ENCODE assay signal across 31 cellular contexts in the genomic region with DNA sequence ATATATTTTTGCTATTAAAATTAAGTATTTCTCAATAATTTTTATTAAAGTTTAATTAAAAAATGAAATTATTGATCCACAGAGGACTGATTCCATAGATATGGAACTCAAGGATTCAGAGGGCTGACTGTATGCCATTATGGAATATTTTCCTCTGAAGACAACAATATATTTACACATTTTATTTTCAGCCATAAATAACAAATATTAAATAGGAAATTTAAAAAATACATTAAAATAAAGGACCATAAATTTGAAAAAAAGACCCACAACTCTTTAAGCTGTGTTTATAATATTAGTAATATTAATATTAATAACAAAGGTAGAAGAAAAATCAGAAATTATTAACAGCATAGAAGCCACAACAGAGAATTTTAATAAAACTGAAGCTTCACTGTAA. TPM values are rescaled to one million over a fixed set of nuclear protein-coding genes. Genes with fewer than 3 reads are reported as not detected.
"Had no signal": no experiment of that assay in that cellular context is flagged by ENCODE, and none has a peak within 500 bp of the region (broad histone marks: within the 10 kb centered on the region; RNA-seq: fewer than 3 reads in every experiment).

No MANE protein-coding gene starts in this region.

- H3K4me1 ChIP-seq: adrenal gland had no signal

- H3K27ac ChIP-seq: adrenal gland, brain microvascular endothelial cell, VCaP had no signal

- H3K36me3 Mint-ChIP-seq: activated CD8-positive, alpha-beta memory T cell treated with anti-CD3 and anti-CD28 coated beads, Interleukin-2, amount 10 ng/mL, durations not matched to agents 7 days and 5 days; activated naive CD4-positive, alpha-beta T cell treated with anti-CD3 and anti-CD28 coated beads, Interleukin-2, amount 50 U/mL, for 24 hours; IgD-negative memory B cell; T-cell had no signal

- DNase-seq: activated CD4-positive, alpha-beta memory T cell treated with anti-CD3 and anti-CD28 coated beads, Interleukin-2, amount 10 ng/mL, durations not matched to agents 7 days and 5 days; activated CD4-positive, alpha-beta T cell treated with anti-CD3 and anti-CD28 coated beads for 1 hour; activated CD4-positive, CD25-positive, alpha-beta regulatory T cell; activated CD8-positive, alpha-beta memory T cell treated with anti-CD3 and anti-CD28 coated beads for 24 hours; activated CD8-positive, alpha-beta memory T cell treated with anti-CD3 and anti-CD28 coated beads, Interleukin-2, amount 10 ng/mL, durations not matched to agents 7 days and 5 days; activated CD8-positive, alpha-beta memory T cell treated with anti-CD3 and anti-CD28 coated beads, Interleukin-2, amount 50 U/mL, for 48 hours; activated gamma-delta T cell; activated naive CD4-positive, alpha-beta T cell treated with Interleukin-2 at 50 U/mL for 16 hours; central memory CD4-positive, alpha-beta T cell; Karpas-422; KBM-7; NCI-H1105; NCI-H1417 treated with DMSO at 0.1 percent for 48 hours; NCI-H187 treated with DMSO at 0.1 percent for 48 hours; NCI-H2081; NCI-H2171 treated with DMSO at 0.1 percent for 48 hours; NCI-H2227 treated with DMSO at 0.1 percent for 48 hours; NCI-H446; NCI-H524; NCI-H748 treated with DMSO at 0.1 percent for 48 hours; NK-92 treated with Interleukin-12 subunit alpha and Interleukin-12 subunit beta, amount 100 ng/mL, for 24 hours; Right ventricle myocardium superior; T-cell; T-helper 17 cell had no signal

- ATAC-seq: activated CD8-positive, alpha-beta memory T cell treated with anti-CD3 and anti-CD28 coated beads, Interleukin-2, amount 10 ng/mL, durations not matched to agents 7 days and 5 days; T-cell; T-helper 17 cell had no signal

- H3K27me3 ChIP-seq: adrenal gland, brain microvascular endothelial cell had no signal

- H3K36me3 ChIP-seq: adrenal gland, brain microvascular endothelial cell had no signal

- H3K9me3 ChIP-seq: adrenal gland had no signal

- H3K4me3 ChIP-seq: adrenal gland had no signal

- H3K9me3 Mint-ChIP-seq: activated CD4-positive, alpha-beta memory T cell treated with anti-CD3 and anti-CD28 coated beads, Interleukin-2, amount 10 ng/mL, durations not matched to agents 7 days and 5 days; activated naive CD4-positive, alpha-beta T cell treated with anti-CD3 and anti-CD28 coated beads, Interleukin-2, amount 50 U/mL, for 24 hours; activated T-helper 2 cell treated with anti-CD3 and anti-CD28 coated beads, Interferon-gamma antibody, Interleukin-2, Interleukin-4, amounts not matched to agents 10 μg/mL and 5 μg/mL and 100 μg/mL, durations not matched to agents 14 hours and 24 hours and 36 hours; IgD-negative memory B cell; T-cell had no signal

- H3K27ac Mint-ChIP-seq: activated CD4-positive, alpha-beta memory T cell treated with anti-CD3 and anti-CD28 coated beads, Interleukin-2, amount 10 ng/mL, durations not matched to agents 7 days and 5 days; activated CD8-positive, alpha-beta memory T cell treated with anti-CD3 and anti-CD28 coated beads, Interleukin-2, amount 10 ng/mL, durations not matched to agents 7 days and 5 days; activated T-helper 2 cell treated with anti-CD3 and anti-CD28 coated beads, Interferon-gamma antibody, Interleukin-2, Interleukin-4, amounts not matched to agents 10 μg/mL and 5 μg/mL and 100 μg/mL, durations not matched to agents 14 hours and 24 hours and 36 hours; IgD-negative memory B cell; T-cell; T-helper 17 cell had no signal

RNA-seq across cellular contexts. Expression of a gene that starts 18.2 kb away (rescaled TPM):
- total RNA-seq: activated CD4-positive, alpha-beta memory T cell treated with anti-CD3 and anti-CD28 coated beads, Interleukin-2, amount 10 ng/mL, durations not matched to agents 7 days and 5 days; activated T-helper 2 cell treated with anti-CD3 and anti-CD28 coated beads, Interferon-gamma antibody, Interleukin-2, Interleukin-4, amounts not matched to agents 10 μg/mL and 5 μg/mL and 100 μg/mL, durations not matched to agents 14 hours and 24 hours and 36 hours; MCF 10A had no signal
